In the genomic region with DNA sequence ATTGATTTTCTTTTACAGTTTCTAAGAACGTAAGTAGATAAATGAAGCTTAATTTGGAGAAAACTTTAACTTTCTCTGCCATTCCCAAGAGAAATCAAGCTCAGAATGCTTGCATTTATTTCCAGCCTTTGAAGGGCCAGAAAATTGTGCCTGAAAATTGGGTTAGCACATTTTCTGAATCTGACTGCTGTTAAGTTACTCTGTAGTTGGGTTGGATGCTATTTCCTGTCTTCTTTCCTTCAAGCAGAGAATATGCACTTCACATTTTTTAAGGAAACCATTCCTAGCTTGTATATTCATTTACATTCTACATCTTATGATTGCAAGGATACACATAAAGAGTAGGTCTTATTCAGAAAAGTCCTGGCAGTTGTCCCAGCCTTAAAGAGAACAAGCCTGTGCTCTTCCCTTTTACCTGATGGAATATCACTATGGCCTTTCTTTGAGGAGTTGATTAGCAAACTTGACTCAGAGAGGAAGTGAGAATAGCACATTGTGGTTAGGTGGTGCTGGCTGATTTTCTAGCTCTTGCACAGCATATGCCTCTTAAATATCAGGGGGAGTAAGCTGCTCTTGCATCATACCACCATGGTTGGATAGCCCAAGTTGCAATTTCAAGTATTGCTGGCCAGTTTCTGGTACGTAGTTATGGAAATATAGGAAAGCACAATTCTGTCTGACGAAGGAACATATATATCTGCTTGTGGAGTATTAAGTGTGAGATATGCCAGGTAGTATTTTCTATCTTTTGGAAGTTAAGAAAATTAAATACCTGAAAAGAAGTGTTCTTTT, we compare ENCODE assay signal across 8 cellular contexts.
A peak's percentile ranks its signal among the peaks of the same experiment; 100 is the strongest.
DNase-seq lines count a peak whose midpoint lies in the region; ATAC-seq and TF ChIP-seq lines count a peak whose summit lies in the region.

No MANE protein-coding gene starts in this region.

- H3K36me3 ChIP-seq in OCI-LY7 (ENCODE audit: insufficient read depth, low read length) (peaks cover 2% of the 10 kb centered on the region; the same call in 1 of the 2 replicates), psoas muscle (ENCODE audit: insufficient read depth in 1 of 2, low read depth in 1 of 2) (no peaks in the 10 kb centered on the region)

- H3K4me3 ChIP-seq in AG10803 (ENCODE audit: low read length): no peak overlapping the region
- H3K4me3 ChIP-seq in OCI-LY7 (ENCODE audit: low read depth, low read length, poor library complexity, severe bottlenecking): peak overlapping the region; percentile 39
- no peak overlapping the region for H3K4me3 ChIP-seq in psoas muscle

- no peaks in the 10 kb centered on the region for H4K20me1 ChIP-seq in OCI-LY7 (ENCODE audit: insufficient read depth, low read length)

- H3K27ac ChIP-seq in OCI-LY7 (ENCODE audit: low read depth, low read length, poor library complexity, severe bottlenecking): peak overlapping the region; percentile 89
- no peak overlapping the region for H3K27ac ChIP-seq in psoas muscle

- no peaks in the 10 kb centered on the region for H3K27me3 ChIP-seq in psoas muscle (ENCODE audit: insufficient read depth in 3 of 3, low read length in 2 of 3)

- peaks cover 32% of the 10 kb centered on the region for H3K4me1 ChIP-seq in OCI-LY7 (ENCODE audit: insufficient read depth, low read length, poor library complexity, severe bottlenecking)
- peaks cover 8% of the 10 kb centered on the region for H3K4me1 ChIP-seq in psoas muscle

- peak overlapping the region; percentile 72 for H2AFZ ChIP-seq in OCI-LY7 (ENCODE audit: low read length)

- peak overlapping the region; percentile 53 for H3K4me2 ChIP-seq in OCI-LY7 (ENCODE audit: low read length)

- intact Hi-C loops in OCI-LY7 (cut with micrococcal nuclease; ENCODE audit: unreplicated experiment) (loop anchor here (5.0 to 10.0 kb wide), 5 partner anchors 88 to 1484 kb away; a partner anchor contains a TSS), psoas muscle (cut with DNase I) (no loop called here)

- peaks cover 17% of the 10 kb centered on the region; the same call in 1 of the 2 replicates for H3K9me3 ChIP-seq in OCI-LY7 (ENCODE audit: low read length)
- no peaks in the 10 kb centered on the region for H3K9me3 ChIP-seq in psoas muscle

- TF ChIP-seq CTCF in AG10803 (conservative IDR thresholded peaks at IDR 0.05; ENCODE audit: low read length) (no peak), OCI-LY7 (conservative IDR thresholded peaks at IDR 0.05; ENCODE audit: low read length) (no peak), psoas muscle (IDR thresholded peaks at IDR 0.05) (no peak)

- POLR2A ChIA-PET in OCI-LY7 (lab: Charles Lee): interaction anchor here (0.5 to 1.8 kb wide), 20 partner anchors 13 to 666 kb away, joined by 3 to 7 read pairs (median 4); a partner anchor contains a TSS

- no TSS peak for BruUV-seq in OCI-LY7 (replicated peaks; lab: Mats Ljungman, UMichigan)

- WGBS in psoas muscle, 3 donors: 92 to 93% (median 93%) methylated on average over 3 of the region's 3 CpGs

- ATAC-seq in GM18858 (IDR thresholded peaks at IDR 0.05; ENCODE audit: unreplicated experiment) (peak; percentile 99), HG02970 (IDR thresholded peaks at IDR 0.05; ENCODE audit: low FRiP score, unreplicated experiment) (peak; percentile 91), psoas muscle (no peak)

- no peaks in the 10 kb centered on the region for H3K9me2 ChIP-seq in OCI-LY7 (ENCODE audit: insufficient read depth, low read length)

- peak; percentile 68 for DNase-seq in AG10803 (ENCODE audit: low read depth)
- peak; percentile 94 for DNase-seq in OCI-LY7 (ENCODE audit: low spot score)
- peak; percentile 28 for DNase-seq in fibroblast of gingiva (ENCODE audit: low read depth)
- DNase-seq in NCI-H510A treated with DMSO at 0.1 percent for 48 hours (lab: John Stamatoyannopoulos, UW): no peak
- DNase-seq in putamen (ENCODE audit: low spot score): no peak
- no peak for DNase-seq in psoas muscle

- no peaks in the 10 kb centered on the region for H3K79me2 ChIP-seq in OCI-LY7 (ENCODE audit: insufficient read depth, low read depth, low read length)

- CTCF ChIA-PET in OCI-LY7 (lab: Charles Lee; ENCODE audit: unreplicated experiment): no interaction called here

Comparison
In these comparisons a context has a peak if more than half of its experiments do, and no peak if none do; other contexts are left out.
1. DNase-seq: peak in AG10803 (single experiment), OCI-LY7 (single experiment) and fibroblast of gingiva (single experiment); none in NCI-H510A treated with DMSO at 0.1 percent for 48 hours (single experiment), putamen (single experiment) and psoas muscle (0 of 2).
2. ATAC-seq: peak in GM18858 (single experiment) and HG02970 (single experiment); none in psoas muscle (0 of 4).